Comparison of ENCODE assay signal across 19 cellular contexts in the genomic region with DNA sequence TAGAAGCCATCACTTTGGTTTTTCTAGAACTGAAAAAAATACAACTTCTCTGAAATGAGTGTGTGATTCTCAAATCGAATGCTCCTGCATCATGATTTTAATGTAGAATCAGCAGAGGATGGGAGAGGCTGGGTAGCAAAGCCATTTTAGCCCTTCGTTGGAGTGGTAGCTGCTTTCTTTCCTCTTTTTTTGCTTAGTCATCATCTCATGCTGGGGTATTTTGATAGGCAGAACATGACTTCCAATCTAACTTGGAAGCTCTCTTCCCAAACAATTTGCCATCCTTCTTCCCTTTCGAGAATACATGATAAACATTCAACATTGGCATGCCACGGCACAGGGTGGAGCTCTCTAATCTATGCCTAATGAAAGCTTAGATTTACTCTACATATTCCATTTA.
DNase-seq lines count a peak whose midpoint lies in the region; ATAC-seq, FAIRE-seq and TF ChIP-seq lines count a peak whose summit lies in the region.
"Had no signal": no experiment of that assay in that cellular context is flagged by ENCODE, and none has a peak within 500 bp of the region (broad histone marks: within the 10 kb centered on the region; RNA-seq: fewer than 3 reads in every experiment).

No MANE protein-coding gene starts in this region.

- H3K36me3 ChIP-seq in GM23338 (ENCODE audit: insufficient read depth) (no peaks in the 10 kb centered on the region; the same call in 1 of the 2 replicates), K562 (ENCODE audit: control insufficient read depth, insufficient read depth, low read length) (no peaks in the 10 kb centered on the region), GM23248 (ENCODE audit: low read depth) (no peaks in the 10 kb centered on the region)
- H3K36me3 ChIP-seq: BLaER1 had no signal

- DNase-seq in A549 (ENCODE audit: low read depth in 1 of 2, low spot score in 1 of 2) (no peak), GM23338 (ENCODE audit: low spot score) (no peak), K562 (ENCODE audit: extremely low read depth in 1 of 4, low spot score in 3 of 4) (no peak), NCI-H2107 (lab: John Stamatoyannopoulos, UW) (no peak), T-cell (no peak), GM23248 (no peak)
- DNase-seq: 8988T; Caco-2; CD4-positive, CD25-positive, alpha-beta regulatory T cell; CD8-positive, alpha-beta T cell; DMS153; DND-41; HCEC 1CT had no signal

- H3K4me2 ChIP-seq in A549 (no peak overlapping the region), GM23338 (no peak overlapping the region), K562 (ENCODE audit: insufficient read depth, low read length) (no peak overlapping the region), GM23248 (ENCODE audit: unreplicated experiment) (no peak overlapping the region)
- H3K4me2 ChIP-seq: BLaER1 had no signal

- no TSS peak for BruUV-seq in K562 (replicated peaks; lab: Mats Ljungman, UMichigan)

- TF ChIP-seq RAD21 in A549 (conservative IDR thresholded peaks at IDR 0.05 in 1 of 2, IDR thresholded peaks at IDR 0.05 in 1 of 2) (no peak), K562 (CRISPR knock-in tag; conservative IDR thresholded peaks at IDR 0.05 in 1 of 2, IDR thresholded peaks at IDR 0.05 in 1 of 2) (no peak)

- H3K9me1 ChIP-seq in K562 (ENCODE audit: control insufficient read depth, insufficient read depth, low read length) = no peaks in the 10 kb centered on the region

- H3K9me3 Mint-ChIP-seq in GM23338 (no peaks in the 10 kb centered on the region; the same call in 2 of the 3 replicates), T-cell (peaks cover 4 to 6% (median 5%) of the 10 kb centered on the region in 3 donors)

- no peak overlapping the region for H3K4me3 ChIP-seq in A549
- no peak overlapping the region for H3K4me3 ChIP-seq in GM23338
- no peak overlapping the region for H3K4me3 ChIP-seq in K562
- H3K4me3 ChIP-seq in GM23248 = no peak overlapping the region
- H3K4me3 ChIP-seq: BLaER1 had no signal

- no peak overlapping the region for H3K9ac ChIP-seq in K562 (ENCODE audit: insufficient read depth in 1 of 2, low read depth in 2 of 2, low read length in 2 of 2)
- no peak overlapping the region for H3K9ac ChIP-seq in GM23248
- H3K9ac ChIP-seq: BLaER1 had no signal

- H3K9me2 ChIP-seq in GM23338 (ENCODE audit: insufficient read depth) = peaks cover 9% of the 10 kb centered on the region; the same call in 1 of the 2 replicates
- H3K9me2 ChIP-seq in GM23248 (ENCODE audit: insufficient read depth) = no peaks in the 10 kb centered on the region

- no peaks in the 10 kb centered on the region for H3K4me1 ChIP-seq in A549
- H3K4me1 ChIP-seq in GM23338 (ENCODE audit: insufficient read depth) = no peaks in the 10 kb centered on the region
- H3K4me1 ChIP-seq in K562 (replicated peaks in 1 of 2; ENCODE audit: control insufficient read depth in 2 of 2, insufficient read depth in 2 of 2, low read length in 2 of 2) = no peaks in the 10 kb centered on the region
- H3K4me1 ChIP-seq in GM23248 (ENCODE audit: insufficient read depth) = no peaks in the 10 kb centered on the region
- H3K4me1 ChIP-seq: BLaER1, Caco-2 had no signal

- CTCF ChIA-PET in A549 (lab: Yijun Ruan, JAX) (interaction anchor here (1.3 kb wide), 1 partner anchor 9 kb away, joined by 4 read pairs; no protein-coding TSS in a partner anchor), K562 (lab: Yijun Ruan, JAX; ENCODE audit: low intra/inter-chr PET ratio) (no interaction called here), T-cell (lab: Charles Lee) (no interaction called here)

- H3K79me2 ChIP-seq in GM23338 (replicated peaks; ENCODE audit: insufficient read depth) (no peaks in the 10 kb centered on the region), K562 (ENCODE audit: control insufficient read depth, insufficient read depth, low read length) (no peaks in the 10 kb centered on the region), GM23248 (ENCODE audit: insufficient read depth) (no peaks in the 10 kb centered on the region)

- peaks cover 4% of the 10 kb centered on the region; the same call in 1 of the 3 replicates for H3K9me3 ChIP-seq in A549
- H3K9me3 ChIP-seq in K562 (replicated peaks; ENCODE audit: control insufficient read depth, insufficient read depth, low read depth, low read length) = no peaks in the 10 kb centered on the region
- no peaks in the 10 kb centered on the region for H3K9me3 ChIP-seq in GM23248 (ENCODE audit: low read depth)
- H3K9me3 ChIP-seq: BLaER1, Caco-2 had no signal

- no peak for TF ChIP-seq EP300 in A549 (IDR thresholded peaks at IDR 0.05)
- no peak for TF ChIP-seq EP300 in K562 (IDR thresholded peaks at IDR 0.05; ENCODE audit: low read length)

- H3K27me3 ChIP-seq in GM23338 (ENCODE audit: insufficient read depth) = no peaks in the 10 kb centered on the region
- no peaks in the 10 kb centered on the region for H3K27me3 ChIP-seq in K562 (ENCODE audit: control insufficient read depth in 2 of 2, insufficient read depth in 2 of 2, low read length in 2 of 2)
- no peaks in the 10 kb centered on the region for H3K27me3 ChIP-seq in GM23248 (replicated peaks; ENCODE audit: insufficient read depth)
- H3K27me3 ChIP-seq: BLaER1 had no signal

- no peaks in the 10 kb centered on the region for H4K20me1 ChIP-seq in GM23338 (replicated peaks; ENCODE audit: insufficient read depth)
- H4K20me1 ChIP-seq in K562 (replicated peaks; ENCODE audit: control insufficient read depth, insufficient read depth, low read length) = no peaks in the 10 kb centered on the region
- H4K20me1 ChIP-seq in GM23248 (ENCODE audit: insufficient read depth) = no peaks in the 10 kb centered on the region; the same call in 1 of the 2 replicates
- H4K20me1 ChIP-seq: BLaER1 had no signal

- POLR2A ChIA-PET in A549 (lab: Yijun Ruan, JAX) = no interaction called here
- POLR2A ChIA-PET in K562 (lab: Yijun Ruan, JAX) = no interaction called here
- POLR2A ChIA-PET in T-cell (lab: Charles Lee) = no interaction called here

- FAIRE-seq in A549 (lab: Jason Lieb, UNC) (no peak), K562 (lab: Jason Lieb, UNC) (no peak)
- FAIRE-seq: G401.6, GM12892, H54 had no signal

- H3K4me1 Mint-ChIP-seq in GM23338 = no peaks in the 10 kb centered on the region
- H3K4me1 Mint-ChIP-seq in T-cell = no peaks in the 10 kb centered on the region
- H3K4me1 Mint-ChIP-seq: B cell; CD4-positive, CD25-positive, alpha-beta regulatory T cell had no signal

- H3F3A ChIP-seq in GM23338 (replicated peaks; ENCODE audit: low read depth) (no peaks in the 10 kb centered on the region), GM23248 (ENCODE audit: insufficient read depth) (no peaks in the 10 kb centered on the region)

- H3K27ac ChIP-seq in A549 = no peak overlapping the region
- H3K27ac ChIP-seq in GM23338 (ENCODE audit: low read depth) = no peak overlapping the region
- H3K27ac ChIP-seq in K562 (ENCODE audit: extremely low read depth, low read depth, low read length) = no peak overlapping the region
- H3K27ac ChIP-seq in GM23248 = no peak overlapping the region
- H3K27ac ChIP-seq: BLaER1, C4-2B had no signal

- TF ChIP-seq CTCF in A549 (IDR thresholded peaks at IDR 0.05) (no peak), GM23338 (conservative IDR thresholded peaks at IDR 0.05; ENCODE audit: low read depth in 2 of 2) (no peak), K562 (IDR thresholded peaks at IDR 0.05 in 2 of 3, conservative IDR thresholded peaks at IDR 0.05 in 1 of 3; ENCODE audit: insufficient read depth in 2 of 3, low read depth in 1 of 3, low read length in 3 of 3) (no peak)

- H2AFZ ChIP-seq in GM23338 = 0 out of 2 replicates have a peak overlapping the region, but pooled peaks have one; percentile 1
- H2AFZ ChIP-seq in K562 (ENCODE audit: low read depth, low read length) = no peak overlapping the region
- no peak overlapping the region for H2AFZ ChIP-seq in GM23248

- intact Hi-C loops in K562 (cut with micrococcal nuclease) = no loop called here

- under 1% methylated on average over 4 of the region's 4 CpGs for WGBS in A549 (ENCODE audit: missing lambda C conversion rate)
- WGBS in K562 (ENCODE audit: insufficient coverage, low coverage, missing lambda C conversion rate) = 0% methylated on average over 4 of the region's 4 CpGs
- 10 to 21% methylated on average over 4 of the region's 4 CpGs for WGBS in GM23248 (ENCODE audit: low coverage in 1 of 2, low lambda C conversion rate in 2 of 2, missing lambda C conversion rate in 2 of 2), 2 experiments

- ATAC-seq in A549 = no peak
- no peak for ATAC-seq in GM23338
- no peak for ATAC-seq in K562
- ATAC-seq in T-cell (replicated peaks in 1 of 4) = no peak
- ATAC-seq: CD8-positive, alpha-beta T cell had no signal

- no peaks in the 10 kb centered on the region for H3K27me3 Mint-ChIP-seq in GM23338 (ENCODE audit: insufficient read depth, low read depth, poor library complexity)
- H3K27me3 Mint-ChIP-seq in T-cell = no peaks in the 10 kb centered on the region
- H3K27me3 Mint-ChIP-seq: B cell; CD4-positive, CD25-positive, alpha-beta regulatory T cell had no signal

- H3K27ac Mint-ChIP-seq in GM23338 (no peak overlapping the region; the same call in 1 of the 2 replicates), T-cell (no peak overlapping the region)
- H3K27ac Mint-ChIP-seq: B cell; CD4-positive, CD25-positive, alpha-beta regulatory T cell; CD8-positive, alpha-beta T cell had no signal

- no peak overlapping the region for H3K4me3 Mint-ChIP-seq in GM23338
- H3K4me3 Mint-ChIP-seq in T-cell = no peak overlapping the region
- H3K4me3 Mint-ChIP-seq: B cell; CD4-positive, CD25-positive, alpha-beta regulatory T cell; CD8-positive, alpha-beta T cell had no signal

- H3K36me3 Mint-ChIP-seq in GM23338 (ENCODE audit: low read depth) = no peaks in the 10 kb centered on the region
- H3K36me3 Mint-ChIP-seq in T-cell = no peaks in the 10 kb centered on the region
- H3K36me3 Mint-ChIP-seq: CD4-positive, CD25-positive, alpha-beta regulatory T cell; CD8-positive, alpha-beta T cell had no signal

- in situ Hi-C loops in K562 (cut with MboI) = no loop called here
- in situ Hi-C loops in GM23248 (cut with MboI) = no loop called here

- no peak for TF ChIP-seq POLR2A in A549 (IDR thresholded peaks at IDR 0.05; ENCODE audit: low read length)
- TF ChIP-seq POLR2A in K562 (conservative IDR thresholded peaks at IDR 0.05) = no peak

TF ChIP-seq in A549, 52 proteins besides CTCF, POLR2A, EP300 and RAD21 (continues in another document):
- TF ChIP-seq NFE2L2 (conservative IDR thresholded peaks at IDR 0.05; ENCODE audit: low read length) = peak; percentile 34

TF ChIP-seq in K562, 482 proteins besides CTCF, POLR2A, EP300 and RAD21 (continues in another document):
- TF ChIP-seq THAP7 (CRISPR knock-in tag; IDR thresholded peaks at IDR 0.05) (no peak), MAFG (tag; conservative IDR thresholded peaks at IDR 0.05) (peak; percentile 64)

Comparison
In these comparisons a context has a peak if more than half of its experiments do, and no peak if none do; other contexts are left out.
1. Of the 35 proteins assayed by ChIP-seq in both K562 and A549: peak only in K562: none; only in A549: none; in both: MAFK; in neither: 34.